In genomic region chr1:44368471-44369151, GRCh38 we compare ENCODE assay signal across 16 cellular contexts.
"Had no signal": no experiment of that assay in that cellular context is flagged by ENCODE, and none has a peak within 500 bp of the region (broad histone marks: within the 10 kb centered on the region; RNA-seq: fewer than 3 reads in every experiment).

No MANE protein-coding gene starts in this region.

- H3K4me3 ChIP-seq: hepatocyte, SJSA1, tibial nerve had no signal

- H3K9me3 ChIP-seq: SJSA1, tibial nerve had no signal

- H2AFZ ChIP-seq: hepatocyte had no signal

- H3K79me2 ChIP-seq: hepatocyte had no signal

- DNase-seq: activated B cell treated with CpG ODN at 0.5 μM for 24 hours; activated CD4-positive, alpha-beta T cell treated with anti-CD3 and anti-CD28 coated beads, Interleukin-2, amount 10 ng/mL, durations not matched to agents 7 days and 5 days; activated naive CD4-positive, alpha-beta T cell treated with anti-CD3 and anti-CD28 coated beads, Interleukin-2, amount 10 ng/mL, durations not matched to agents 7 days and 5 days; erythroblast; immature natural killer cell; left colon; naive thymus-derived CD4-positive, alpha-beta T cell; occipital lobe; stimulated activated CD4-positive, alpha-beta T cell treated with anti-CD3 and anti-CD28 coated beads, Interleukin-4, amount 100 ng/mL, for 4 hours; T-cell had no signal

- H3K27ac ChIP-seq: hepatocyte, SJSA1, tibial nerve had no signal

- H3K27me3 Mint-ChIP-seq: activated CD4-positive, alpha-beta T cell treated with anti-CD3 and anti-CD28 coated beads, Interleukin-2, amount 10 ng/mL, durations not matched to agents 7 days and 5 days; dendritic cell treated with granulocyte-macrophage colony-stimulating factor and Interleukin-4, amounts not matched to agents 40 ng/mL and 50 ng/mL, for 4 days had no signal

- H3K36me3 Mint-ChIP-seq: activated naive CD4-positive, alpha-beta T cell treated with anti-CD3 and anti-CD28 coated beads, Interleukin-2, amount 10 ng/mL, durations not matched to agents 7 days and 5 days; immature natural killer cell; naive thymus-derived CD4-positive, alpha-beta T cell; T-cell had no signal

- H3K4me3 Mint-ChIP-seq: activated B cell treated with CpG ODN at 0.5 μM for 24 hours; activated CD4-positive, alpha-beta T cell treated with anti-CD3 and anti-CD28 coated beads, Interleukin-2, amount 10 ng/mL, durations not matched to agents 7 days and 5 days; activated naive CD4-positive, alpha-beta T cell treated with anti-CD3 and anti-CD28 coated beads, Interleukin-2, amount 10 ng/mL, durations not matched to agents 7 days and 5 days; central memory CD8-positive, alpha-beta T cell; dendritic cell treated with granulocyte-macrophage colony-stimulating factor and Interleukin-4, amounts not matched to agents 40 ng/mL and 50 ng/mL, for 4 days; immature natural killer cell; naive thymus-derived CD4-positive, alpha-beta T cell; T-cell had no signal

- H3K9me3 Mint-ChIP-seq: activated B cell treated with CpG ODN at 0.5 μM for 24 hours; activated CD4-positive, alpha-beta T cell treated with anti-CD3 and anti-CD28 coated beads, Interleukin-2, amount 10 ng/mL, durations not matched to agents 7 days and 5 days; activated naive CD4-positive, alpha-beta T cell treated with anti-CD3 and anti-CD28 coated beads, Interleukin-2, amount 10 ng/mL, durations not matched to agents 7 days and 5 days; activated T-helper 2 cell treated with anti-CD3 and anti-CD28 coated beads, Interferon-gamma antibody, Interleukin-2, Interleukin-4, amounts not matched to agents 10 μg/mL and 5 μg/mL and 100 μg/mL, durations not matched to agents 14 hours and 24 hours and 36 hours; central memory CD8-positive, alpha-beta T cell; dendritic cell treated with granulocyte-macrophage colony-stimulating factor and Interleukin-4, amounts not matched to agents 40 ng/mL and 50 ng/mL, for 4 days; immature natural killer cell; naive thymus-derived CD4-positive, alpha-beta T cell; T-cell had no signal

- H3K27me3 ChIP-seq: SJSA1, tibial nerve had no signal

- H3K27ac Mint-ChIP-seq: activated B cell treated with CpG ODN at 0.5 μM for 24 hours; activated CD4-positive, alpha-beta T cell treated with anti-CD3 and anti-CD28 coated beads, Interleukin-2, amount 10 ng/mL, durations not matched to agents 7 days and 5 days; activated naive CD4-positive, alpha-beta T cell treated with anti-CD3 and anti-CD28 coated beads, Interleukin-2, amount 10 ng/mL, durations not matched to agents 7 days and 5 days; activated T-helper 2 cell treated with anti-CD3 and anti-CD28 coated beads, Interferon-gamma antibody, Interleukin-2, Interleukin-4, amounts not matched to agents 10 μg/mL and 5 μg/mL and 100 μg/mL, durations not matched to agents 14 hours and 24 hours and 36 hours; dendritic cell treated with granulocyte-macrophage colony-stimulating factor and Interleukin-4, amounts not matched to agents 40 ng/mL and 50 ng/mL, for 4 days; immature natural killer cell; T-cell had no signal

- H3K36me3 ChIP-seq: SJSA1, tibial nerve had no signal

- ATAC-seq: left colon; naive thymus-derived CD4-positive, alpha-beta T cell; T-cell had no signal

- H3K4me1 ChIP-seq: SJSA1, tibial nerve had no signal

- H3K4me2 ChIP-seq: hepatocyte had no signal

- H3K4me1 Mint-ChIP-seq: activated B cell treated with CpG ODN at 0.5 μM for 24 hours; activated CD4-positive, alpha-beta T cell treated with anti-CD3 and anti-CD28 coated beads, Interleukin-2, amount 10 ng/mL, durations not matched to agents 7 days and 5 days; activated naive CD4-positive, alpha-beta T cell treated with anti-CD3 and anti-CD28 coated beads, Interleukin-2, amount 10 ng/mL, durations not matched to agents 7 days and 5 days; central memory CD8-positive, alpha-beta T cell; immature natural killer cell; naive thymus-derived CD4-positive, alpha-beta T cell; T-cell had no signal
